In the genomic region with DNA sequence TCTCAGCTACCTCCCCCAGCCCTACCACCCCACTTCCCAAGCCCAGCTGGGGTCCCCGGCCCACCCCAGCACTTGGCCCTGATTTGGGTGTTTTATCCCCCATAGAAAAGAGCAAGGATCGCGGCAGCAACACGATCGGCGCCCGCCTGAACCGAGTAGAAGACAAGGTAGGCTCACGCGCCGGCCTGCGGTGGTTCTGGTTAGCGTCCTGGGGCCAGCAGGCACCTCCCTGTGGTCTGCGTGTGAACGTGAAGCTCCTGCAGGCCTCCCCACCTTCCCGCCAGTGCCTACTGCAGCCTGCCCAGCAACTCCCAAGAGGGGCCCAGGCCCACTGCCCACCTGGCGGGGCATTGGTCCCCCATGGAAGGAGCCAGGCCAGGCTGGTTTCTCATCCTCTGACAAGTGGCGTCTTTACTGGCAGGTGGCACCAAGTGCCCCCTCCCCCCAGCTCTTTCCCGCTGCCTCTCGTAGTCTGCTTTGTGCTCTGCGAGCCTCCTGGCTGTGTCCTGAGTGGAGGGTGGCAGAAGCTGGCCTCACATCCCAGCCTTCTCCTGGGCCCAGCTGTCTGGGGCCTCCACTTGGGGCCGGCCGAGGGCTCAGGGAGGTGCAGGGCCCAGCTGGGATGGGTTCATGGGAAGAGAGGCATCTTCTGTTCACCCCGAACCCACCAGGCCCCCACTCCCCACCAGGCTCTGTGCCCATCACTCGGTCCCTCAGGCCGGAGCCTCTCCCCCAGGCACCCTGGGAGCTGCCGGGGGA, we compare ENCODE assay signal across 8 cellular contexts.
A peak's percentile ranks its signal among the peaks of the same experiment; 100 is the strongest.
DNase-seq lines count a peak whose midpoint lies in the region; ATAC-seq and TF ChIP-seq lines count a peak whose summit lies in the region.

No MANE protein-coding gene starts in this region.

- peaks cover 10% of the 10 kb centered on the region for H3K27me3 Mint-ChIP-seq in activated naive CD8-positive, alpha-beta T cell treated with anti-CD3 and anti-CD28 coated beads, Interleukin-2, amount 10 ng/mL, durations not matched to agents 7 days and 5 days
- no peaks in the 10 kb centered on the region for H3K27me3 Mint-ChIP-seq in activated naive CD8-positive, alpha-beta T cell treated with anti-CD3 and anti-CD28 coated beads, Interleukin-2, amount 50 U/mL, for 24 hours
- H3K27me3 Mint-ChIP-seq in effector memory CD8-positive, alpha-beta T cell: peaks cover 0 to 6% of the 10 kb centered on the region in 2 donors

- H3K4me3 ChIP-seq in body of pancreas (no peak overlapping the region), vagina (peak overlapping the region in 1 of 2 donors; percentile 8)

- H3K36me3 ChIP-seq in body of pancreas (replicated peaks in 1 of 2; ENCODE audit: insufficient read depth in 1 of 2, low read depth in 2 of 2) (no peaks in the 10 kb centered on the region), vagina (no peaks in the 10 kb centered on the region)

- TF ChIP-seq CTCF in body of pancreas (IDR thresholded peaks at IDR 0.05) (no peak), vagina (IDR thresholded peaks at IDR 0.05) (no peak)

- H3K27ac Mint-ChIP-seq in activated naive CD8-positive, alpha-beta T cell treated with anti-CD3 and anti-CD28 coated beads, Interleukin-2, amount 10 ng/mL, durations not matched to agents 7 days and 5 days: no peak overlapping the region
- no peak overlapping the region for H3K27ac Mint-ChIP-seq in activated naive CD8-positive, alpha-beta T cell treated with anti-CD3 and anti-CD28 coated beads, Interleukin-2, amount 50 U/mL, for 24 hours
- no peak overlapping the region for H3K27ac Mint-ChIP-seq in effector memory CD8-positive, alpha-beta T cell

- H3K27ac ChIP-seq in body of pancreas (peak overlapping the region; percentile 87 to 94 (median 89)), vagina (peak overlapping the region; percentile 82)

- no peaks in the 10 kb centered on the region for H3K27me3 ChIP-seq in body of pancreas
- H3K27me3 ChIP-seq in vagina: no peaks in the 10 kb centered on the region

- H3K9me3 Mint-ChIP-seq in activated naive CD8-positive, alpha-beta T cell treated with anti-CD3 and anti-CD28 coated beads, Interleukin-2, amount 10 ng/mL, durations not matched to agents 7 days and 5 days: no peaks in the 10 kb centered on the region
- H3K9me3 Mint-ChIP-seq in activated naive CD8-positive, alpha-beta T cell treated with anti-CD3 and anti-CD28 coated beads, Interleukin-2, amount 50 U/mL, for 24 hours: no peaks in the 10 kb centered on the region
- no peaks in the 10 kb centered on the region for H3K9me3 Mint-ChIP-seq in effector memory CD8-positive, alpha-beta T cell

- intact Hi-C loops in body of pancreas (cut with DNase I): no loop called here
- intact Hi-C loops in vagina (cut with DNase I): no loop called here

- POLR2A ChIA-PET in activated naive CD8-positive, alpha-beta T cell treated with anti-CD3 and anti-CD28 coated beads, Interleukin-2, amount 10 ng/mL, durations not matched to agents 7 days and 5 days (lab: Charles Lee): no interaction called here

- no peak for ATAC-seq in activated naive CD8-positive, alpha-beta T cell treated with anti-CD3 and anti-CD28 coated beads, Interleukin-2, amount 10 ng/mL, durations not matched to agents 7 days and 5 days (ENCODE audit: low read depth)
- no peak for ATAC-seq in activated naive CD8-positive, alpha-beta T cell treated with anti-CD3 and anti-CD28 coated beads, Interleukin-2, amount 50 U/mL, for 24 hours
- ATAC-seq in body of pancreas: no peak
- ATAC-seq in HG03571 (IDR thresholded peaks at IDR 0.05; ENCODE audit: unreplicated experiment): no peak
- no peak for ATAC-seq in effector memory CD8-positive, alpha-beta T cell (replicated peaks)

- H3K9me3 ChIP-seq in body of pancreas (no peaks in the 10 kb centered on the region), vagina (no peaks in the 10 kb centered on the region)

- no peaks in the 10 kb centered on the region for H3K36me3 Mint-ChIP-seq in activated naive CD8-positive, alpha-beta T cell treated with anti-CD3 and anti-CD28 coated beads, Interleukin-2, amount 10 ng/mL, durations not matched to agents 7 days and 5 days
- H3K36me3 Mint-ChIP-seq in activated naive CD8-positive, alpha-beta T cell treated with anti-CD3 and anti-CD28 coated beads, Interleukin-2, amount 50 U/mL, for 24 hours (ENCODE audit: low read depth): no peaks in the 10 kb centered on the region
- peaks cover 3% of the 10 kb centered on the region for H3K36me3 Mint-ChIP-seq in effector memory CD8-positive, alpha-beta T cell (ENCODE audit: insufficient read depth)

- peak; percentile 23 for DNase-seq in activated naive CD8-positive, alpha-beta T cell treated with anti-CD3 and anti-CD28 coated beads, Interleukin-2, amount 10 ng/mL, durations not matched to agents 7 days and 5 days
- no peak for DNase-seq in activated naive CD8-positive, alpha-beta T cell treated with anti-CD3 and anti-CD28 coated beads, Interleukin-2, amount 50 U/mL, for 24 hours
- peak in 3 of 4 donors; percentile 8 to 24 (median 18) for DNase-seq in body of pancreas
- peak; percentile 6 for DNase-seq in medulla oblongata (ENCODE audit: extremely low spot score)
- DNase-seq in vagina (ENCODE audit: extremely low spot score in 2 of 2): peak; percentile 84 to 94
- DNase-seq in NCI-H2029 (lab: John Stamatoyannopoulos, UW): no peak
- DNase-seq in effector memory CD8-positive, alpha-beta T cell: no peak

- H3K4me1 Mint-ChIP-seq in activated naive CD8-positive, alpha-beta T cell treated with anti-CD3 and anti-CD28 coated beads, Interleukin-2, amount 10 ng/mL, durations not matched to agents 7 days and 5 days: peaks cover 11% of the 10 kb centered on the region
- H3K4me1 Mint-ChIP-seq in activated naive CD8-positive, alpha-beta T cell treated with anti-CD3 and anti-CD28 coated beads, Interleukin-2, amount 50 U/mL, for 24 hours: peaks cover 6% of the 10 kb centered on the region
- H3K4me1 Mint-ChIP-seq in effector memory CD8-positive, alpha-beta T cell (ENCODE audit: low read depth in 2 of 2): peaks cover 0 to 7% of the 10 kb centered on the region in 2 donors

- H3K4me3 Mint-ChIP-seq in activated naive CD8-positive, alpha-beta T cell treated with anti-CD3 and anti-CD28 coated beads, Interleukin-2, amount 10 ng/mL, durations not matched to agents 7 days and 5 days: no peak overlapping the region
- no peak overlapping the region for H3K4me3 Mint-ChIP-seq in activated naive CD8-positive, alpha-beta T cell treated with anti-CD3 and anti-CD28 coated beads, Interleukin-2, amount 50 U/mL, for 24 hours
- no peak overlapping the region for H3K4me3 Mint-ChIP-seq in effector memory CD8-positive, alpha-beta T cell

- H3K4me1 ChIP-seq in body of pancreas: peaks cover 49% of the 10 kb centered on the region
- peaks cover 37% of the 10 kb centered on the region for H3K4me1 ChIP-seq in vagina

- no peak for TF ChIP-seq POLR2A in body of pancreas (IDR thresholded peaks at IDR 0.05)
- no peak for TF ChIP-seq POLR2A in vagina (IDR thresholded peaks at IDR 0.05)

- 67 to 75% methylated on average over 18 to 25 of the region's 27 CpGs for WGBS in body of pancreas, 2 donors

Comparison
In these comparisons a context has a peak if more than half of its experiments do, and no peak if none do; other contexts are left out.
1. DNase-seq: peak in activated naive CD8-positive, alpha-beta T cell treated with anti-CD3 and anti-CD28 coated beads, Interleukin-2, amount 10 ng/mL, durations not matched to agents 7 days and 5 days (single experiment), body of pancreas (3 of 4), medulla oblongata (single experiment) and vagina (2 of 2); none in activated naive CD8-positive, alpha-beta T cell treated with anti-CD3 and anti-CD28 coated beads, Interleukin-2, amount 50 U/mL, for 24 hours (single experiment), NCI-H2029 (single experiment) and effector memory CD8-positive, alpha-beta T cell (0 of 3).